Comparison of ENCODE assay signal across 9 cellular contexts in genomic region chrX:138191998-138192397, GRCh38.
A peak's percentile ranks its signal among the peaks of the same experiment; 100 is the strongest.
DNase-seq lines count a peak whose midpoint lies in the region; ATAC-seq and TF ChIP-seq lines count a peak whose summit lies in the region.
"Had no signal": no experiment of that assay in that cellular context is flagged by ENCODE, and none has a peak within 500 bp of the region (broad histone marks: within the 10 kb centered on the region; RNA-seq: fewer than 3 reads in every experiment).

No MANE protein-coding gene starts in this region.

- CTCF ChIA-PET in OCI-LY7 (lab: Charles Lee; ENCODE audit: unreplicated experiment), result no interaction called here

- H3K9me2 ChIP-seq in OCI-LY7 (ENCODE audit: insufficient read depth, low read length), result no peaks in the 10 kb centered on the region

- no TSS peak for BruUV-seq in OCI-LY7 (replicated peaks; lab: Mats Ljungman, UMichigan)

- H3K4me3 ChIP-seq in heart right ventricle (no peak overlapping the region), OCI-LY7 (ENCODE audit: low read depth, low read length, poor library complexity, severe bottlenecking) (no peak overlapping the region), upper lobe of right lung (no peak overlapping the region)

- no peak for ATAC-seq in heart right ventricle
- no peak for ATAC-seq in Right ventricle myocardium inferior
- ATAC-seq in upper lobe of right lung, result no peak
- ATAC-seq in HG03520 (IDR thresholded peaks at IDR 0.05; ENCODE audit: unreplicated experiment), result no peak

- H3K4me1 ChIP-seq in heart right ventricle (no peaks in the 10 kb centered on the region), OCI-LY7 (ENCODE audit: insufficient read depth, low read length, poor library complexity, severe bottlenecking) (no peaks in the 10 kb centered on the region), upper lobe of right lung (no peaks in the 10 kb centered on the region)

- no peak overlapping the region for H3K27ac ChIP-seq in heart right ventricle
- H3K27ac ChIP-seq in OCI-LY7 (ENCODE audit: low read depth, low read length, poor library complexity, severe bottlenecking), result no peak overlapping the region
- no peak overlapping the region for H3K27ac ChIP-seq in upper lobe of right lung

- POLR2A ChIA-PET in OCI-LY7 (lab: Charles Lee), result no interaction called here

- 7 to 12% methylated on average over 1 of the region's 1 CpG for WGBS in heart right ventricle, 2 donors

- TF ChIP-seq CTCF in heart right ventricle (IDR thresholded peaks at IDR 0.05) (peak in 7 of 9 donors; percentile 26 to 48 (median 30)), OCI-LY7 (conservative IDR thresholded peaks at IDR 0.05; ENCODE audit: low read length) (peak; percentile 70), upper lobe of right lung (IDR thresholded peaks at IDR 0.05) (peak; percentile 25)

- intact Hi-C loops in heart right ventricle (cut with DNase I), result loop anchor here in 7 of 10 donors (5.0 to 10.0 kb wide), 3 partner anchors 550 to 555 kb away; no protein-coding TSS in a partner anchor
- intact Hi-C loops in Right ventricle myocardium inferior (cut with DNase I), result no loop called here
- intact Hi-C loops in OCI-LY7 (cut with micrococcal nuclease; ENCODE audit: unreplicated experiment), result loop anchor here (2.0 kb wide), 1 partner anchor 553 kb away; no protein-coding TSS in a partner anchor
- intact Hi-C loops in upper lobe of right lung (cut with DNase I), result no loop called here

- H4K20me1 ChIP-seq in OCI-LY7 (ENCODE audit: insufficient read depth, low read length), result no peaks in the 10 kb centered on the region

- H3K36me3 ChIP-seq in heart right ventricle, result no peaks in the 10 kb centered on the region
- H3K36me3 ChIP-seq in OCI-LY7 (ENCODE audit: insufficient read depth, low read length), result no peaks in the 10 kb centered on the region
- H3K36me3 ChIP-seq in upper lobe of right lung, result no peaks in the 10 kb centered on the region

- H3K9me3 ChIP-seq in heart right ventricle, result no peaks in the 10 kb centered on the region
- H3K9me3 ChIP-seq in OCI-LY7 (ENCODE audit: low read length), result no peaks in the 10 kb centered on the region
- no peaks in the 10 kb centered on the region for H3K9me3 ChIP-seq in upper lobe of right lung

- H3K27me3 ChIP-seq in heart right ventricle (peaks cover 0 to 12% (median 0%) of the 10 kb centered on the region in 7 donors), upper lobe of right lung (no peaks in the 10 kb centered on the region)

- H3K79me2 ChIP-seq in OCI-LY7 (ENCODE audit: insufficient read depth, low read depth, low read length), result no peaks in the 10 kb centered on the region

- no peak overlapping the region for H2AFZ ChIP-seq in OCI-LY7 (ENCODE audit: low read length)

- peak in 1 of 2 donors; percentile 4 for DNase-seq in heart right ventricle
- DNase-seq in Right ventricle myocardium inferior (ENCODE audit: missing footprints), result no peak
- DNase-seq in OCI-LY7 (ENCODE audit: low spot score), result peak; percentile 15
- DNase-seq in globus pallidus (ENCODE audit: low spot score), result peak; percentile 2
- no peak for DNase-seq in upper lobe of right lung
- no peak for DNase-seq in amniotic stem cell (lab: John Stamatoyannopoulos, UW)
- no peak for DNase-seq in stimulated activated CD4-positive, alpha-beta T cell treated with anti-CD3 and anti-CD28 coated beads, Interleukin-4, amount 100 ng/mL, for 4 hours
- DNase-seq: NCI-H187 treated with DMSO at 0.1 percent for 48 hours had no signal

- no peak overlapping the region for H3K4me2 ChIP-seq in OCI-LY7 (ENCODE audit: low read length)

Comparison
In these comparisons a context has a peak if more than half of its experiments do, and no peak if none do; other contexts are left out.
1. intact Hi-C loops: an anchor here in heart right ventricle (5.0 to 10.0 kb wide) and OCI-LY7 (2.0 kb wide); none called in Right ventricle myocardium inferior and upper lobe of right lung.
2. DNase-seq: peak in OCI-LY7 (single experiment) and globus pallidus (single experiment); none in Right ventricle myocardium inferior (single experiment), upper lobe of right lung (single experiment), amniotic stem cell (single experiment) and stimulated activated CD4-positive, alpha-beta T cell treated with anti-CD3 and anti-CD28 coated beads, Interleukin-4, amount 100 ng/mL, for 4 hours (0 of 2).
3. Peak in every context shown above with its lines, with median percentiles within 50 percentile points of each other: CTCF ChIP-seq.